In genomic region chr17:49932131-49932723, GRCh38 we compare ENCODE assay signal across 19 cellular contexts.
"Had no signal": no experiment of that assay in that cellular context is flagged by ENCODE, and none has a peak within 500 bp of the region (broad histone marks: within the 10 kb centered on the region; RNA-seq: fewer than 3 reads in every experiment).

No MANE protein-coding gene starts in this region.

- H3K27ac ChIP-seq: heart left ventricle, tibial artery had no signal

- H3K4me3 ChIP-seq: heart left ventricle, tibial artery had no signal

- H3K36me3 ChIP-seq: heart left ventricle, tibial artery had no signal

- ATAC-seq: activated CD4-positive, CD25-positive, alpha-beta regulatory T cell treated with anti-CD3 and anti-CD28 coated beads, Interleukin-2, amount 50 U/mL, for 24 hours; activated CD8-positive, alpha-beta T cell treated with anti-CD3 and anti-CD28 coated beads, Interleukin-2, amount 10 ng/mL, durations not matched to agents 7 days and 5 days; activated T-cell treated with anti-CD3 and anti-CD28 coated beads, Interleukin-2, amount 50 U/mL, for 4 hours; heart left ventricle; left ventricle myocardium superior; right cardiac atrium had no signal

- DNase-seq: activated CD4-positive, alpha-beta T cell treated with anti-CD3 and anti-CD28 coated beads, Interleukin-2, amount 10 ng/mL, durations not matched to agents 7 days and 5 days; activated CD8-positive, alpha-beta T cell treated with anti-CD3 and anti-CD28 coated beads, Interleukin-2, amount 10 ng/mL, durations not matched to agents 7 days and 5 days; activated naive CD4-positive, alpha-beta T cell treated with anti-CD3 and anti-CD28 coated beads, Interleukin-2, amount 50 U/mL, for 16 hours; activated T-cell treated with anti-CD3 and anti-CD28 coated beads, Interleukin-2, amount 50 U/mL, for 4 hours; cerebellar nuclear complex; cortex of kidney; erythroblast; foreskin melanocyte; heart left ventricle; immature natural killer cell; kidney glomerular epithelial cell; left ventricle myocardium superior; nephron progenitor cell; right cardiac atrium; stimulated activated CD4-positive, alpha-beta T cell treated with anti-CD3 and anti-CD28 coated beads, Interleukin-2, amount 100 ng/mL, for 24 hours; stimulated activated naive CD4-positive, alpha-beta T cell treated with Interleukin-2 at 50 U/mL for 16 hours; T1000; tibial artery had no signal

- H3K9me3 ChIP-seq: heart left ventricle, tibial artery had no signal
